9 cellular contexts compared by ENCODE assay signal in genomic region chr2:20667151-20667530, GRCh38. TPM values are rescaled to one million over a fixed set of nuclear protein-coding genes. Genes with fewer than 3 reads are reported as not detected.
DNase-seq lines count a peak whose midpoint lies in the region; ATAC-seq, FAIRE-seq and TF ChIP-seq lines count a peak whose summit lies in the region.
"Had no signal": no experiment of that assay in that cellular context is flagged by ENCODE, and none has a peak within 500 bp of the region (broad histone marks: within the 10 kb centered on the region; RNA-seq: fewer than 3 reads in every experiment).

No MANE protein-coding gene starts in this region.

- WGBS in H1 (ENCODE audit: extremely low coverage in 1 of 2, insufficient coverage in 1 of 2, insufficient read length in 1 of 2, insufficient replicate concordance in 2 of 2, low coverage in 1 of 2, low lambda C conversion rate in 2 of 2, missing lambda C conversion rate in 1 of 2), 2 experiments = 0% methylated on average over 20 of the region's 62 CpGs; no CpG with 5 or more reads in 1 of the 2 experiments

- H4K5ac ChIP-seq in H1 (ENCODE audit: insufficient read length, low read depth, low read length) = no peak overlapping the region

- no peak overlapping the region for H2AK5ac ChIP-seq in H1 (ENCODE audit: low read depth, low read length)

- CTCF ChIA-PET in H1 (lab: Charles Lee; ENCODE audit: partially characterized antibody) = interaction anchor here (0.6 to 8.9 kb wide), 7 partner anchors 9 to 1343 kb away, joined by 3 to 266 read pairs (median 6); partner anchors contain the start of gene HS1BP3

- H3K27ac Mint-ChIP-seq in neural crest cell (ENCODE audit: unreplicated experiment) = no peak overlapping the region

- no peak overlapping the region for H3K56ac ChIP-seq in H1 (replicated peaks; ENCODE audit: insufficient read length, low read depth, low read length)

- FAIRE-seq in H1 (lab: Jason Lieb, UNC) = no peak
- FAIRE-seq: islet of Langerhans had no signal

- H3K27me3 Mint-ChIP-seq in neural crest cell (ENCODE audit: low read depth) = peaks cover 96% of the 10 kb centered on the region

- no peak overlapping the region for H3K4ac ChIP-seq in H1 (replicated peaks; ENCODE audit: insufficient read length, low read depth, low read length)

- H3K9me3 ChIP-seq in H1 (ENCODE audit: insufficient read depth in 2 of 2, low read depth in 1 of 2, low read length in 1 of 2) = no peaks in the 10 kb centered on the region; a peak in 1 of 4 replicates

- no peak overlapping the region for H3K14ac ChIP-seq in H1 (ENCODE audit: insufficient read length)

- no peaks in the 10 kb centered on the region for H3K79me1 ChIP-seq in H1 (ENCODE audit: low read depth, low read length)

- H2BK12ac ChIP-seq in H1 (ENCODE audit: low read depth, low read length) = no peak overlapping the region

- no peak overlapping the region for H2BK120ac ChIP-seq in H1 (replicated peaks; ENCODE audit: low read depth, low read length)

- H3K36me3 Mint-ChIP-seq in neural crest cell (ENCODE audit: low read depth) = no peaks in the 10 kb centered on the region

- H3K9me3 Mint-ChIP-seq in neural crest cell = no peaks in the 10 kb centered on the region

- H3K18ac ChIP-seq in H1 (ENCODE audit: extremely low read depth, low read length) = no peak overlapping the region

- peak overlapping the region; percentile 40 to 76 (median 48) for H3K4me3 ChIP-seq in H1 (ENCODE audit: extremely low read depth in 1 of 4, insufficient read depth in 2 of 4, low read depth in 3 of 4, low read length in 4 of 4)

- no peak overlapping the region for H2BK15ac ChIP-seq in H1 (ENCODE audit: low read length)

- no peak for TF ChIP-seq EP300 in H1 (IDR thresholded peaks at IDR 0.05; ENCODE audit: borderline replicate concordance in 1 of 2, low read depth in 2 of 2, low read length in 2 of 2)

- POLR2A ChIA-PET in H1 (lab: Charles Lee; ENCODE audit: partially characterized antibody) = interaction anchor here (1.6 to 2.2 kb wide), 3 partner anchors 8 to 220 kb away, joined by 5 to 8 read pairs (median 8); partner anchors contain the start of genes HS1BP3 and RHOB

- no peak overlapping the region for H4K91ac ChIP-seq in H1 (replicated peaks; ENCODE audit: insufficient read length, low read length)

- peaks cover 88 to 96% (median 96%) of the 10 kb centered on the region in 4 experiments for H3K27me3 ChIP-seq in H1 (replicated peaks in 1 of 4; ENCODE audit: control insufficient read depth in 3 of 4, extremely low read depth in 1 of 4, insufficient read depth in 3 of 4, low read length in 3 of 4)

- H3K23me2 ChIP-seq in H1 (ENCODE audit: low read depth, low read length) = peaks cover 17% of the 10 kb centered on the region; the same call in 1 of the 2 replicates

- TF ChIP-seq POLR2A in H1 (IDR thresholded peaks at IDR 0.05; ENCODE audit: control extremely low read depth in 1 of 2, low read depth in 2 of 2, low read length in 2 of 2) = no peak

- peaks cover 7% of the 10 kb centered on the region for H3K4me1 Mint-ChIP-seq in neural crest cell

- no peaks in the 10 kb centered on the region for H3K79me2 ChIP-seq in H1 (ENCODE audit: control insufficient read depth in 1 of 2, insufficient read depth in 2 of 2, low read length in 2 of 2)

- H3K27ac ChIP-seq in H1 (ENCODE audit: low read depth, low read length) = no peak overlapping the region

- H4K8ac ChIP-seq in H1 (ENCODE audit: extremely low read depth, insufficient read depth, low read length) = no peak overlapping the region

- no peak for TF ChIP-seq CTCF in H1 (IDR thresholded peaks at IDR 0.05; ENCODE audit: control extremely low read depth in 1 of 3, insufficient read depth in 1 of 3, low read depth in 1 of 3, low read length in 3 of 3)
- TF ChIP-seq CTCF in neural crest cell (conservative IDR thresholded peaks at IDR 0.05) = peak; percentile 16

- H2BK5ac ChIP-seq in H1 (ENCODE audit: low read depth, low read length) = no peak overlapping the region

- no peak overlapping the region for H2BK20ac ChIP-seq in H1 (ENCODE audit: low read length)

- ATAC-seq in HG02642 (IDR thresholded peaks at IDR 0.05; ENCODE audit: poor library complexity, unreplicated experiment) = peak; percentile 28

- peaks cover 0 to 27% (median 13%) of the 10 kb centered on the region in 4 experiments; a peak in 6 of 7 replicates for H3K4me1 ChIP-seq in H1 (replicated peaks in 1 of 4; ENCODE audit: control insufficient read depth in 3 of 4, insufficient read depth in 4 of 4, low read length in 3 of 4)

- H3K4me3 Mint-ChIP-seq in neural crest cell = no peak overlapping the region

- peaks cover 0 to 5% (median 0%) of the 10 kb centered on the region in 4 experiments; a peak in 1 of 8 replicates for H3K36me3 ChIP-seq in H1 (ENCODE audit: control insufficient read depth in 2 of 4, insufficient read depth in 4 of 4, low read length in 3 of 4)

- H3K9ac ChIP-seq in H1 (replicated peaks in 1 of 4; ENCODE audit: extremely low read depth in 1 of 4, low read depth in 3 of 4, low read length in 3 of 4) = no peak overlapping the region

- DNase-seq in CD1c-positive myeloid dendritic cell (ENCODE audit: extremely low spot score) (peak; percentile 28), H1 (ENCODE audit: low read depth in 1 of 2, low spot score in 2 of 2) (no peak), neural crest cell (ENCODE audit: low read depth, low spot score) (no peak), amygdala (lab: John Stamatoyannopoulos, UW) (no peak), EL (no peak), SIG-M5 (lab: John Stamatoyannopoulos, UW) (no peak), occipital lobe (lab: John Stamatoyannopoulos, UW) (no peak)

- peaks cover 2 to 16% of the 10 kb centered on the region in 2 experiments for H4K20me1 ChIP-seq in H1 (replicated peaks in 1 of 2; ENCODE audit: control insufficient read depth in 1 of 2, insufficient read depth in 2 of 2, low read length in 2 of 2)

- no peak overlapping the region for H3K23ac ChIP-seq in H1 (ENCODE audit: insufficient read length)

- H2AFZ ChIP-seq in H1 (ENCODE audit: low read length) = no peak overlapping the region

- H3K4me2 ChIP-seq in H1 (ENCODE audit: insufficient read depth in 1 of 2, low read depth in 2 of 2, low read length in 2 of 2) = peak overlapping the region; percentile 67 to 88

- TF ChIP-seq RAD21 in H1 (IDR thresholded peaks at IDR 0.05 in 1 of 2, conservative IDR thresholded peaks at IDR 0.05 in 1 of 2; ENCODE audit: low read depth in 2 of 2, low read length in 2 of 2) = no peak

TF ChIP-seq in H1, 55 proteins besides CTCF, POLR2A, EP300 and RAD21:
- TF ChIP-seq RBBP5 (IDR thresholded peaks at IDR 0.05; ENCODE audit: borderline replicate concordance, low read depth, low read length) (no peak), CHD1 (IDR thresholded peaks at IDR 0.05; ENCODE audit: low read depth, low read length) (no peak), TAF1 (IDR thresholded peaks at IDR 0.05; ENCODE audit: low read depth, low read length) (no peak), CHD2 (IDR thresholded peaks at IDR 0.05; ENCODE audit: low read length) (no peak), PHF8 (conservative IDR thresholded peaks at IDR 0.05; ENCODE audit: low read depth, low read length) (no peak), ASH2L (IDR thresholded peaks at IDR 0.05; ENCODE audit: low read length) (no peak), ATF2 (IDR thresholded peaks at IDR 0.05; ENCODE audit: low read length) (no peak), SIN3A (conservative IDR thresholded peaks at IDR 0.05 in 1 of 2, IDR thresholded peaks at IDR 0.05 in 1 of 2; ENCODE audit: low read depth in 1 of 2, low read length in 2 of 2) (no peak), MAX (IDR thresholded peaks at IDR 0.05) (no peak), GTF2F1 (IDR thresholded peaks at IDR 0.05; ENCODE audit: borderline replicate concordance, low read depth, low read length) (no peak), HDAC6 (IDR thresholded peaks at IDR 0.05; ENCODE audit: low read depth, low read length) (no peak), CREB1 (IDR thresholded peaks at IDR 0.05) (no peak)
TF ChIP-seq in H1: peak in this region for 0.

RNA-seq across cellular contexts. Expression of gene GDF7, which starts 0.2 kb away (rescaled TPM):
- 0.04 and 0.06 TPM in 2 replicates for total RNA-seq in H1 (2021; fragmentation: NEBNext Ultra II Directional; extraction: Animal tissue kit (Norgen Biotek cat#: 25700))
- 0.06 and 0.13 TPM in 2 replicates for polyA plus RNA-seq in H1 (2011; rRNA removed)
- polyA plus RNA-seq in H1 (2011; cell fraction: cytosol; rRNA removed) = 0.16 TPM
- polyA plus RNA-seq in H1 (2011; cell fraction: nucleus; rRNA removed) = 0.34 TPM
- 0.20 to 0.34 TPM (median 0.27 TPM) in 4 replicates for polyA plus RNA-seq in H1 (2012, experiment 1 of 2)
- polyA plus RNA-seq in H1 (2012, experiment 2 of 2) = 0.07 TPM
- 0.04 TPM for polyA plus RNA-seq in H1 (2013, experiment 1 of 2)
- 0.04 TPM for polyA plus RNA-seq in H1 (2013, experiment 2 of 2)
- polyA minus RNA-seq in H1 (2011; rRNA and poly(A)+ RNA removed) = 0.09 and 0.22 TPM in 2 replicates
- 0.29 TPM for polyA minus RNA-seq in H1 (2011; cell fraction: cytosol; rRNA and poly(A)+ RNA removed)
- 0.30 TPM for polyA minus RNA-seq in H1 (2011; cell fraction: nucleus; rRNA and poly(A)+ RNA removed)
- total RNA-seq in neural crest cell = 0.36 and 0.40 TPM in 2 replicates
- 0.16 TPM for total RNA-seq in occipital lobe

RNA-seq across cellular contexts. Expression of gene HS1BP3, which starts 16.2 kb away (rescaled TPM):
- 11.1 and 11.2 TPM in 2 replicates for total RNA-seq in H1 (2021; fragmentation: NEBNext Ultra II Directional; extraction: Animal tissue kit (Norgen Biotek cat#: 25700))
- 11.3 and 16.1 TPM in 2 replicates for polyA plus RNA-seq in H1 (2011; rRNA removed)
- 11.0 TPM for polyA plus RNA-seq in H1 (2011; cell fraction: cytosol; rRNA removed)
- 19.6 TPM for polyA plus RNA-seq in H1 (2011; cell fraction: nucleus; rRNA removed)
- polyA plus RNA-seq in H1 (2012, experiment 1 of 2) = 9.2 to 14.1 TPM (median 13.6 TPM) in 4 replicates
- polyA plus RNA-seq in H1 (2012, experiment 2 of 2) = 16.1 TPM
- polyA plus RNA-seq in H1 (2013, experiment 1 of 2) = 8.8 TPM
- polyA plus RNA-seq in H1 (2013, experiment 2 of 2) = 7.7 TPM
- 9.0 and 12.8 TPM in 2 replicates for polyA minus RNA-seq in H1 (2011; rRNA and poly(A)+ RNA removed)
- polyA minus RNA-seq in H1 (2011; cell fraction: cytosol; rRNA and poly(A)+ RNA removed) = 4.8 TPM
- 22.9 TPM for polyA minus RNA-seq in H1 (2011; cell fraction: nucleus; rRNA and poly(A)+ RNA removed)
- 19.4 and 19.6 TPM in 2 replicates for total RNA-seq in neural crest cell
- total RNA-seq in occipital lobe = 10.3 TPM
